In genomic region chr7:32905175-32905662, GRCh38 we compare ENCODE assay signal across 8 cellular contexts. TPM values are rescaled to one million over a fixed set of nuclear protein-coding genes. Genes with fewer than 3 reads are reported as not detected.
DNase-seq lines count a peak whose midpoint lies in the region; ATAC-seq and TF ChIP-seq lines count a peak whose summit lies in the region.

No MANE protein-coding gene starts in this region.

- H3K79me2 ChIP-seq in ACC112 (ENCODE audit: control insufficient read depth, insufficient read depth, low read length, unreplicated experiment): no peaks in the 10 kb centered on the region
- no peaks in the 10 kb centered on the region for H3K79me2 ChIP-seq in neural cell (replicated peaks; ENCODE audit: insufficient read depth, low read length)

- no peaks in the 10 kb centered on the region for H3K9me2 ChIP-seq in neural cell (ENCODE audit: insufficient read depth, low read length)

- peaks cover 7% of the 10 kb centered on the region for H3K4me1 Mint-ChIP-seq in stimulated activated naive CD8-positive, alpha-beta T cell treated with anti-CD3 and anti-CD28 coated beads, Interleukin-15, amount 100 ng/mL, for 72 hours

- no peaks in the 10 kb centered on the region for H4K20me1 ChIP-seq in neural cell (ENCODE audit: insufficient read depth)

- no peak for TF ChIP-seq RAD21 in neural cell (conservative IDR thresholded peaks at IDR 0.05)

- H3K9me3 Mint-ChIP-seq in stimulated activated naive CD8-positive, alpha-beta T cell treated with anti-CD3 and anti-CD28 coated beads, Interleukin-15, amount 100 ng/mL, for 72 hours: no peaks in the 10 kb centered on the region

- TF ChIP-seq EP300 in neural cell (conservative IDR thresholded peaks at IDR 0.05; ENCODE audit: poor library complexity, severe bottlenecking): no peak

- H3K27me3 ChIP-seq in ACC112 (ENCODE audit: insufficient read depth, low read length) (no peaks in the 10 kb centered on the region), neural cell (ENCODE audit: insufficient read depth, low read depth, low read length) (no peaks in the 10 kb centered on the region)

- DNase-seq in NOMO-1 (lab: John Stamatoyannopoulos, UW; ENCODE audit: unreplicated experiment in 2 of 2) (peak; percentile 57 to 90), fibroblast of gingiva (ENCODE audit: low read depth) (peak; percentile 92)
- peak; percentile 74 for DNase-seq in activated T-cell treated with anti-CD3 and anti-CD28 coated beads, Interleukin-2, amount 50 U/mL, for 1 hour
- DNase-seq in stimulated activated naive CD8-positive, alpha-beta T cell treated with anti-CD3 and anti-CD28 coated beads, Interleukin-15, amount 100 ng/mL, for 72 hours: peak; percentile 79 to 90

- no peak overlapping the region for H3K4me2 ChIP-seq in neural cell (ENCODE audit: low read length)

- H3K9me3 ChIP-seq in neural cell (ENCODE audit: low read length): no peaks in the 10 kb centered on the region

- H3K27ac Mint-ChIP-seq in stimulated activated naive CD8-positive, alpha-beta T cell treated with anti-CD3 and anti-CD28 coated beads, Interleukin-15, amount 100 ng/mL, for 72 hours: peak overlapping the region; percentile 94 to 98

- no peaks in the 10 kb centered on the region for H3F3A ChIP-seq in neural cell (ENCODE audit: insufficient read depth, low read length, poor library complexity, severe bottlenecking)

- no peaks in the 10 kb centered on the region for H3K4me1 ChIP-seq in ACC112 (ENCODE audit: control insufficient read depth, insufficient read depth, low read length, unreplicated experiment)

- peak overlapping the region; percentile 77 to 84 for H3K4me3 Mint-ChIP-seq in stimulated activated naive CD8-positive, alpha-beta T cell treated with anti-CD3 and anti-CD28 coated beads, Interleukin-15, amount 100 ng/mL, for 72 hours

- peak overlapping the region; percentile 77 for H3K4me3 ChIP-seq in ACC112 (ENCODE audit: low read depth, low read length)
- H3K4me3 ChIP-seq in neural cell (ENCODE audit: low read length): peak overlapping the region; percentile 39

- H2AFZ ChIP-seq in ACC112 (ENCODE audit: low read length, unreplicated experiment) (peak overlapping the region; percentile 85), neural cell (ENCODE audit: low read depth, low read length) (no peak overlapping the region)

- peak overlapping the region; percentile 59 for H3K27ac ChIP-seq in ACC112 (ENCODE audit: low read depth, low read length)
- H3K27ac ChIP-seq in neural cell (ENCODE audit: low read length): peak overlapping the region; percentile 28

- TF ChIP-seq CTCF in neural cell (IDR thresholded peaks at IDR 0.05; ENCODE audit: poor library complexity, severe bottlenecking): no peak

- ATAC-seq in GM21825 (IDR thresholded peaks at IDR 0.05; ENCODE audit: unreplicated experiment) (peak; percentile 67), HG02885 (IDR thresholded peaks at IDR 0.05; ENCODE audit: poor library complexity, unreplicated experiment) (no peak)
- ATAC-seq in stimulated activated naive CD8-positive, alpha-beta T cell treated with anti-CD3 and anti-CD28 coated beads, Interleukin-15, amount 100 ng/mL, for 72 hours: peak; percentile 96

- H3K36me3 ChIP-seq in ACC112 (ENCODE audit: insufficient read depth, low read length): no peaks in the 10 kb centered on the region
- H3K36me3 ChIP-seq in neural cell (ENCODE audit: insufficient read depth, low read length): no peaks in the 10 kb centered on the region

- no peak overlapping the region for H3K9ac ChIP-seq in neural cell (ENCODE audit: low read length)

- no peaks in the 10 kb centered on the region for H3K27me3 Mint-ChIP-seq in stimulated activated naive CD8-positive, alpha-beta T cell treated with anti-CD3 and anti-CD28 coated beads, Interleukin-15, amount 100 ng/mL, for 72 hours

TF ChIP-seq in neural cell, 6 proteins besides CTCF, POLR2A, EP300 and RAD21:
- TF ChIP-seq SMC3 (conservative IDR thresholded peaks at IDR 0.05; ENCODE audit: poor library complexity): no peak
- TF ChIP-seq MXI1 (conservative IDR thresholded peaks at IDR 0.05; ENCODE audit: poor library complexity, severe bottlenecking): no peak
- TF ChIP-seq REST (IDR thresholded peaks at IDR 0.05; ENCODE audit: borderline replicate concordance): no peak
- no peak for TF ChIP-seq TAF1 (IDR thresholded peaks at IDR 0.05; ENCODE audit: low read depth)
- TF ChIP-seq POLR2AphosphoS5 (IDR thresholded peaks at IDR 0.05): no peak
- no peak for TF ChIP-seq EZH2 (IDR thresholded peaks at IDR 0.05; ENCODE audit: borderline replicate concordance, insufficient read depth, low read length, poor library complexity, severe bottlenecking)

RNA-seq across cellular contexts. Expression of gene KBTBD2, which starts 13.7 kb away (rescaled TPM):
- 68.4 and 70.1 TPM in 2 replicates for polyA plus RNA-seq in neural cell
- polyA minus RNA-seq in neural cell: 112 and 113 TPM in 2 replicates

RNA-seq across cellular contexts. Expression of gene FKBP9, which starts 52.0 kb away (rescaled TPM):
- polyA plus RNA-seq in neural cell: 2.8 and 3.4 TPM in 2 replicates
- polyA minus RNA-seq in neural cell: 4.2 and 5.1 TPM in 2 replicates
